In genomic region chr7:150367187-150367510, GRCh38 we compare ENCODE assay signal across 12 cellular contexts. TPM values are rescaled to one million over a fixed set of nuclear protein-coding genes. Genes with fewer than 3 reads are reported as not detected.
DNase-seq lines count a peak whose midpoint lies in the region; ATAC-seq and TF ChIP-seq lines count a peak whose summit lies in the region.
"Had no signal": no experiment of that assay in that cellular context is flagged by ENCODE, and none has a peak within 500 bp of the region (broad histone marks: within the 10 kb centered on the region; RNA-seq: fewer than 3 reads in every experiment).

No MANE protein-coding gene starts in this region.

- no peak overlapping the region for H3K23ac ChIP-seq in H9 (ENCODE audit: insufficient read length, low read depth, low read length)

- H2AK5ac ChIP-seq in H9 (ENCODE audit: insufficient read length, low read length), result no peak overlapping the region

- H3K4me3 Mint-ChIP-seq in CD14-positive monocyte (no peak overlapping the region), GM23338 (peak overlapping the region; percentile 40; the same call in 2 of the 3 replicates), naive B cell (peak overlapping the region; percentile 48 to 99 (median 79)), H9 (no peak overlapping the region; a peak in 1 of 5 replicates)

- peak overlapping the region; percentile 84 to 99 (median 91) for H3K27ac Mint-ChIP-seq in CD14-positive monocyte
- no peak overlapping the region for H3K27ac Mint-ChIP-seq in GM23338
- H3K27ac Mint-ChIP-seq in naive B cell, result peak overlapping the region; percentile 99 to 100 (median 100)
- no peak overlapping the region for H3K27ac Mint-ChIP-seq in H9

- H3K4me2 ChIP-seq in GM23338, result no peak overlapping the region
- no peak overlapping the region for H3K4me2 ChIP-seq in H9 (ENCODE audit: insufficient read depth, insufficient read length, low read length)

- H3K23me2 ChIP-seq in H9 (ENCODE audit: insufficient read length, low read depth, low read length, poor library complexity, severe bottlenecking), result peaks cover 16% of the 10 kb centered on the region

- H3F3A ChIP-seq in GM23338 (replicated peaks; ENCODE audit: low read depth), result peaks cover 17% of the 10 kb centered on the region

- no peak overlapping the region for H2BK20ac ChIP-seq in H9 (ENCODE audit: low read depth, low read length, poor library complexity, severe bottlenecking)

- peaks cover 7% of the 10 kb centered on the region for H3K79me1 ChIP-seq in H9 (ENCODE audit: insufficient read depth, low read depth, low read length, poor library complexity, severe bottlenecking)

- no peak overlapping the region for H2BK120ac ChIP-seq in H9 (ENCODE audit: low read depth, low read length, poor library complexity, severe bottlenecking)

- no peak overlapping the region for H3K18ac ChIP-seq in H9 (ENCODE audit: insufficient read length, low read depth, low read length)

- peaks cover 64% of the 10 kb centered on the region for H3K4me1 Mint-ChIP-seq in CD14-positive monocyte
- peaks cover 56% of the 10 kb centered on the region for H3K4me1 Mint-ChIP-seq in GM23338
- peaks cover 37 to 77% (median 69%) of the 10 kb centered on the region in 3 donors for H3K4me1 Mint-ChIP-seq in naive B cell
- peaks cover 46 to 51% of the 10 kb centered on the region in 2 experiments for H3K4me1 Mint-ChIP-seq in H9

- no peak overlapping the region for H3K4ac ChIP-seq in H9 (ENCODE audit: low read depth, low read length)

- H3K27me3 ChIP-seq in GM23338 (ENCODE audit: insufficient read depth), result no peaks in the 10 kb centered on the region
- no peaks in the 10 kb centered on the region for H3K27me3 ChIP-seq in H9 (ENCODE audit: insufficient read depth, low read length)
- no peaks in the 10 kb centered on the region for H3K27me3 ChIP-seq in aorta (ENCODE audit: control insufficient read depth in 1 of 2, insufficient read depth in 2 of 2, low read length in 1 of 2)
- H3K27me3 ChIP-seq: ascending aorta, tibial nerve had no signal

- H4K20me1 ChIP-seq in GM23338 (replicated peaks; ENCODE audit: insufficient read depth), result peaks cover 5% of the 10 kb centered on the region
- no peaks in the 10 kb centered on the region for H4K20me1 ChIP-seq in H9 (ENCODE audit: control insufficient read depth, insufficient read depth, insufficient read length)

- peaks cover 4 to 14% of the 10 kb centered on the region in 2 donors for H3K36me3 Mint-ChIP-seq in CD14-positive monocyte
- H3K36me3 Mint-ChIP-seq in GM23338 (ENCODE audit: low read depth), result peaks cover 23% of the 10 kb centered on the region
- no peaks in the 10 kb centered on the region for H3K36me3 Mint-ChIP-seq in naive B cell
- peaks cover 6 to 20% (median 17%) of the 10 kb centered on the region in 3 experiments; a peak in 6 of 7 replicates for H3K36me3 Mint-ChIP-seq in H9 (ENCODE audit: insufficient read depth in 1 of 3, low read depth in 3 of 3)

- no peak overlapping the region for H3K27ac ChIP-seq in GM23338 (ENCODE audit: low read depth)
- no peak overlapping the region for H3K27ac ChIP-seq in H9 (ENCODE audit: insufficient read length, low read depth, low read length)
- no peak overlapping the region for H3K27ac ChIP-seq in aorta (ENCODE audit: low read depth in 1 of 2, low read length in 2 of 2)

- H3T11ph ChIP-seq in H9 (ENCODE audit: low read length), result no peak overlapping the region

- H3K9ac ChIP-seq in H9 (ENCODE audit: extremely low read depth, insufficient read length, low read length), result no peak overlapping the region

- no peak overlapping the region for H2BK12ac ChIP-seq in H9 (ENCODE audit: insufficient read length, low read depth, low read length)

- H3K27me3 Mint-ChIP-seq in CD14-positive monocyte (ENCODE audit: low read depth in 3 of 3) (peaks cover 0 to 1% (median 0%) of the 10 kb centered on the region in 3 donors), GM23338 (ENCODE audit: insufficient read depth, low read depth, poor library complexity) (peaks cover 17% of the 10 kb centered on the region), naive B cell (no peaks in the 10 kb centered on the region), H9 (ENCODE audit: low read depth) (no peaks in the 10 kb centered on the region; the same call in none of the 2 replicates)

- H2BK15ac ChIP-seq in H9 (ENCODE audit: low read depth, low read length), result no peak overlapping the region

- H3K9me3 ChIP-seq in H9 (ENCODE audit: control insufficient read depth, low read depth, low read length), result no peaks in the 10 kb centered on the region
- no peaks in the 10 kb centered on the region for H3K9me3 ChIP-seq in aorta (ENCODE audit: control insufficient read depth, low read length)
- H3K9me3 ChIP-seq: ascending aorta, tibial nerve had no signal

- H3K9me3 Mint-ChIP-seq in CD14-positive monocyte (peaks cover 0 to 2% (median 0%) of the 10 kb centered on the region in 7 donors), GM23338 (no peaks in the 10 kb centered on the region), naive B cell (no peaks in the 10 kb centered on the region), H9 (no peaks in the 10 kb centered on the region)

- ATAC-seq in GM23338, result no peak
- no peak for ATAC-seq in naive B cell (ENCODE audit: low read depth in 2 of 2)
- ATAC-seq in aorta (ENCODE audit: low FRiP score), result no peak

- no peak overlapping the region for H2BK5ac ChIP-seq in H9 (ENCODE audit: insufficient read length, low read length)

- H3K79me2 ChIP-seq in GM23338 (replicated peaks; ENCODE audit: insufficient read depth), result peaks cover 30% of the 10 kb centered on the region
- peaks cover 12% of the 10 kb centered on the region; the same call in 1 of the 2 replicates for H3K79me2 ChIP-seq in H9 (ENCODE audit: insufficient read depth, low read length)

- no peak overlapping the region for H4K5ac ChIP-seq in H9 (ENCODE audit: insufficient read length, low read depth, low read length)

- no peak overlapping the region for H3K4me3 ChIP-seq in GM23338
- no peak overlapping the region for H3K4me3 ChIP-seq in aorta (ENCODE audit: low read length in 2 of 2)

- no peak overlapping the region for H4K91ac ChIP-seq in H9 (ENCODE audit: insufficient read length, low read depth, low read length)

- no peak for TF ChIP-seq CTCF in CD14-positive monocyte (IDR thresholded peaks at IDR 0.05)
- no peak for TF ChIP-seq CTCF in GM23338 (conservative IDR thresholded peaks at IDR 0.05; ENCODE audit: low read depth in 2 of 2)
- TF ChIP-seq CTCF in H9 (conservative IDR thresholded peaks at IDR 0.05), result no peak

- H3K36me3 ChIP-seq in GM23338 (ENCODE audit: insufficient read depth) (0 out of 2 replicates have a peak, but pooled peaks cover 3% of the 10 kb centered on the region), aorta (ENCODE audit: control insufficient read depth in 1 of 2, insufficient read depth in 2 of 2, low read length in 1 of 2) (no peaks in the 10 kb centered on the region)

- peaks cover 57% of the 10 kb centered on the region for H3K4me1 ChIP-seq in GM23338 (ENCODE audit: insufficient read depth)
- H3K4me1 ChIP-seq in H9 (ENCODE audit: insufficient read depth, low read length), result 0 out of 2 replicates have a peak, but pooled peaks cover 3% of the 10 kb centered on the region
- no peaks in the 10 kb centered on the region for H3K4me1 ChIP-seq in aorta (ENCODE audit: control insufficient read depth in 1 of 2, insufficient read depth in 2 of 2, low read length in 2 of 2)

- no peak overlapping the region for H3K56ac ChIP-seq in H9 (ENCODE audit: insufficient read length, low read depth, low read length)

- no peak for DNase-seq in CD14-positive monocyte (ENCODE audit: low spot score)
- no peak for DNase-seq in GM23338 (ENCODE audit: low spot score)
- DNase-seq in UCSD-AML1 (lab: John Stamatoyannopoulos, UW; ENCODE audit: unreplicated experiment), result peak; percentile 9
- no peak for DNase-seq in naive B cell
- no peak for DNase-seq in H9
- no peak for DNase-seq in NCI-H526 treated with DMSO at 0.1 percent for 48 hours (lab: John Stamatoyannopoulos, UW)
- DNase-seq in aorta, result no peak
- no peak for DNase-seq in GM03348 (ENCODE audit: low spot score)
- DNase-seq: H7; stimulated activated CD4-positive, alpha-beta T cell treated with anti-CD3 and anti-CD28 coated beads, Interleukin-4, amount 100 ng/mL, for 1 hour had no signal

- intact Hi-C loops in CD14-positive monocyte (cut with micrococcal nuclease), result loop anchor here (5.0 to 10.0 kb wide), 2 partner anchors 418 to 525 kb away; no protein-coding TSS in a partner anchor
- intact Hi-C loops in aorta (cut with DNase I), result no loop called here

- H2AFZ ChIP-seq in GM23338 (no peak overlapping the region), H9 (ENCODE audit: low read length) (no peak overlapping the region)

- H4K8ac ChIP-seq in H9 (replicated peaks; ENCODE audit: insufficient read length, low read depth, low read length), result no peak overlapping the region

- no peaks in the 10 kb centered on the region for H3K9me2 ChIP-seq in GM23338 (ENCODE audit: insufficient read depth)

- no peak overlapping the region for H3K14ac ChIP-seq in H9 (ENCODE audit: insufficient read depth, low read length)

- no CpG with 5 or more reads among the region's 3 CpGs for WGBS in H9 (ENCODE audit: extremely low coverage, insufficient read length, low lambda C conversion rate)
- WGBS in aorta, 2 donors, result 78 to 80% methylated on average over 3 of the region's 3 CpGs

RNA-seq across cellular contexts. Expression of gene REPIN1, which starts 1.5 kb away (rescaled TPM):
- polyA plus RNA-seq in CD14-positive monocyte, result 10 to 100 TPM; 32.7 to 39.0 TPM
- total RNA-seq in GM23338 (2014; rRNA removed; shearing (Covaris generic)), result 143 and 156 TPM in 2 replicates
- 29.2 and 29.8 TPM in 2 replicates for polyA plus RNA-seq in GM23338 (2016; fragmentation: Nextera tagmentation; extraction: Ambion mirVana)
- 100 to 1,000 TPM in 1 of 6 donors, 10 to 100 TPM in 5; 46.3 to 115 (median 68.5) TPM for polyA plus RNA-seq in naive B cell (ENCODE audit: low read depth in 6 of 6)
- total RNA-seq in H9 (2021), result 105 and 106 TPM in 2 replicates
- total RNA-seq in aorta, result 10 to 100 TPM; 52.0 to 56.7 TPM
- polyA plus RNA-seq in aorta, result 10 to 100 TPM; 19.7 to 44.9 TPM

RNA-seq across cellular contexts. Expression of gene ZNF775, which starts 12.0 kb away (rescaled TPM):
- 1 to 10 TPM; 1.3 to 2.7 TPM for polyA plus RNA-seq in CD14-positive monocyte
- total RNA-seq in GM23338 (2014; rRNA removed; shearing (Covaris generic)), result 35.2 and 38.2 TPM in 2 replicates
- 4.5 and 6.7 TPM in 2 replicates for polyA plus RNA-seq in GM23338 (2016; fragmentation: Nextera tagmentation; extraction: Ambion mirVana)
- polyA plus RNA-seq in naive B cell (ENCODE audit: low read depth in 6 of 6), result 1 to 10 TPM; 1.4 to 8.9 (median 4.5) TPM
- 9.7 and 10.5 TPM in 2 replicates for total RNA-seq in H9 (2021)
- total RNA-seq in aorta, result 1 to 10 TPM; 3.1 to 6.4 TPM
- polyA plus RNA-seq in aorta, result 1 to 10 TPM; 1.9 to 3.5 TPM

RNA-seq across cellular contexts. Expression of gene RARRES2, which starts 25.7 kb away (rescaled TPM):
- polyA plus RNA-seq in CD14-positive monocyte (not detected), GM23338 (2016; fragmentation: Nextera tagmentation; extraction: Ambion mirVana) (314 and 317 TPM in 2 replicates), naive B cell (ENCODE audit: low read depth in 6 of 6) (not detected), aorta (100 to 1,000 TPM in 1 of 2 donors, 10 to 100 TPM in 1; 65.9 to 198 TPM)
- total RNA-seq in GM23338 (2014; rRNA removed; shearing (Covaris generic)), result 164 and 169 TPM in 2 replicates
- total RNA-seq in H9 (2021) (59.9 and 60.9 TPM in 2 replicates), aorta (100 to 1,000 TPM in 1 of 2 donors, 10 to 100 TPM in 1; 73.1 to 121 TPM)

RNA-seq across cellular contexts. Expression of gene ACTR3C, which starts 43.8 kb away (rescaled TPM):
- polyA plus RNA-seq in CD14-positive monocyte (1 to 10 TPM in 1 of 2 donors, under 1 TPM in 1; 0.55 to 1.7 TPM), GM23338 (2016; fragmentation: Nextera tagmentation; extraction: Ambion mirVana) (1.8 and 3.5 TPM in 2 replicates), naive B cell (ENCODE audit: low read depth in 6 of 6) (1 to 10 TPM in 5 of 6 donors, not detected in 1; 1.3 to 7.6 (median 6.2) TPM), aorta (under 1 TPM in 1 of 2 donors, not detected in 1; 0.75 TPM)
- 1.5 and 5.8 TPM in 2 replicates for total RNA-seq in GM23338 (2014; rRNA removed; shearing (Covaris generic))
- total RNA-seq in H9 (2021) (1.2 and 2.2 TPM in 2 replicates), aorta (1 to 10 TPM; 1.2 to 5.2 TPM)

RNA-seq across cellular contexts. Expression of gene LRRC61, which starts 44.0 kb away (rescaled TPM):
- 1 to 10 TPM; 5.7 to 8.6 TPM for polyA plus RNA-seq in CD14-positive monocyte
- total RNA-seq in GM23338 (2014; rRNA removed; shearing (Covaris generic)), result 67.6 and 75.2 TPM in 2 replicates
- 29.7 and 34.7 TPM in 2 replicates for polyA plus RNA-seq in GM23338 (2016; fragmentation: Nextera tagmentation; extraction: Ambion mirVana)
- 10 to 100 TPM; 15.2 to 28.6 (median 25.4) TPM for polyA plus RNA-seq in naive B cell (ENCODE audit: low read depth in 6 of 6)
- 24.4 and 27.4 TPM in 2 replicates for total RNA-seq in H9 (2021)
- total RNA-seq in aorta, result 1 to 10 TPM; 2.5 to 2.6 TPM
- polyA plus RNA-seq in aorta, result 1 to 10 TPM in 1 of 2 donors, under 1 TPM in 1; 0.15 to 2.6 TPM

Comparison
In these comparisons a context has a peak if more than half of its experiments do, and no peak if none do; other contexts are left out.
1. H3K27ac Mint-ChIP-seq: peak in CD14-positive monocyte (7 of 7) and naive B cell (6 of 6); none in GM23338 (single experiment) and H9 (0 of 3).
2. H3K4me3 Mint-ChIP-seq: peak in GM23338 (single experiment) and naive B cell (8 of 8); none in CD14-positive monocyte (0 of 2) and H9 (0 of 2).
3. RNA of gene RARRES2, which starts 25.7 kb away (polyA plus RNA-seq): 314 to 317 TPM in GM23338 and 65.9 to 198 TPM in aorta; not detected in CD14-positive monocyte and not detected in naive B cell; every median in the first group is over 10 times any median in the second.
4. intact Hi-C loops: an anchor here in CD14-positive monocyte (5.0 to 10.0 kb wide); none called in aorta.